In the genomic region with DNA sequence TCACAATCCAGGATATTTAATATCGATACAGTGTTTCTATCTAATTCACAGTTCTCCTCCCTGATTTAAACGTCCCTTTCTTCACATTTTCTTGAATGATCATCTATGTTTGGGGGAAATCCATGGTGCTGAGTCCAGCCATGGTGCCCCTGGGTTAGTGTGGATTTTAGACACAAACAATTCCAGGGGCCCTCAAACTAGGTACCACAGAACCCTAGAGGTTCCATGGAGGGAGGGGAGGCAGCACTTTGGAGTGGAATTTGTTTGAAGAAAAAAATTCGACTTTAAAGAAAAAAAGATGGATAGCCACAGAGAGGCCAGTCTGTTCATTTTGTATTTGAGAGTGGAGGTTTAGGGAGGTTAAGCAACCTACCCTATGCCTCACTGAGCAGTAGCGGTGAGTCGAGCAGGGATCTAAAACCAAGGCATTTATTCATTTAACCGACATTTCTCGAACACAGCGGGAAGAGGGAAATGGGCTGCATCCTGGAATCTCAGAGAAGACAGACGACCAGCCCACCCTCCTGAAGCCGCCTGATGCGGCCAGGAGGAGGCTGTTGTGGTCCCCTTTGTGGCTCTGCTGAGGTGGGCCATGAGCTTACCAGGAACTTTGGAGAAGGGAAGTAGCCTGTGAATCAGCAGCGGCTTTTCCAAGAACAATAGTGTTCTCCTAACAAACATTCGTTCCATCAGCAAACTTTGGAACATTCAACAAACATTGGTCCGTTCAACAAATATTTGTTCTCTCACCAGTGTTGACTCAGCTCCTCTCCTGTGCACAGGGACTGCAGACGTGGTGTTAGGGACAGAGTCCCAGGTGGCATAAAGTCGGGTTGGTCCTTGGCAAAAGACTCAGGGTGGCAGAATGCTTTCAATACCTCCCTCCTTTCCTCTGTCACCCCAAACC, we compare ENCODE assay signal across 1 cellular context.
TF ChIP-seq lines count a peak whose summit lies in the region.

No MANE protein-coding gene starts in this region.

TF ChIP-seq in HepG2, 621 proteins besides CTCF, POLR2A, EP300 and RAD21 (continued from another document and continues in another):
- TF ChIP-seq TAF15 (IDR thresholded peaks at IDR 0.05; ENCODE audit: low read depth, low read length, poor library complexity, severe bottlenecking) (no peak), ZNF883 (CRISPR knock-in tag; IDR thresholded peaks at IDR 0.05; ENCODE audit: not compliant biosample characterization) (no peak), FOXM1 (CRISPR knock-in tag; IDR thresholded peaks at IDR 0.05) (no peak), ARNTL (CRISPR knock-in tag; IDR thresholded peaks at IDR 0.05) (no peak), NFKB2 (CRISPR knock-in tag; IDR thresholded peaks at IDR 0.05; ENCODE audit: borderline replicate concordance) (no peak; the same call in 1 of the 2 replicates), GATAD2A (CRISPR knock-in tag; IDR thresholded peaks at IDR 0.05) (peak; percentile 91), ZNF20 (CRISPR knock-in tag; IDR thresholded peaks at IDR 0.05) (no peak), TGIF2 (CRISPR knock-in tag; IDR thresholded peaks at IDR 0.05) (no peak), DMAP1 (CRISPR knock-in tag; IDR thresholded peaks at IDR 0.05) (no peak), RFX1 (IDR thresholded peaks at IDR 0.05) (no peak), IKZF5 (CRISPR knock-in tag; IDR thresholded peaks at IDR 0.05) (peak; percentile 35; the same call in 1 of the 2 replicates), ZNF816 (CRISPR knock-in tag; IDR thresholded peaks at IDR 0.05; ENCODE audit: borderline replicate concordance) (no peak), XRCC5 (optimal IDR thresholded peaks at IDR 0.05; ENCODE audit: low read length) (no peak), ZNF496 (CRISPR knock-in tag; IDR thresholded peaks at IDR 0.05; ENCODE audit: insufficient replicate concordance) (no peak), TEAD3 (CRISPR knock-in tag; optimal IDR thresholded peaks at IDR 0.05; ENCODE audit: borderline replicate concordance) (peak; percentile 89), ZKSCAN8 (CRISPR knock-in tag; IDR thresholded peaks at IDR 0.05; ENCODE audit: borderline replicate concordance) (peak; percentile 76; the same call in 1 of the 2 replicates), REL (CRISPR knock-in tag; conservative IDR thresholded peaks at IDR 0.05) (no peak), ZBTB1 (CRISPR knock-in tag; IDR thresholded peaks at IDR 0.05; ENCODE audit: borderline replicate concordance) (no peak), NFE2 (CRISPR knock-in tag; IDR thresholded peaks at IDR 0.05) (no peak), U2AF2 (IDR thresholded peaks at IDR 0.05; ENCODE audit: low read depth, low read length) (no peak), FOXC1 (CRISPR knock-in tag; IDR thresholded peaks at IDR 0.05; ENCODE audit: borderline replicate concordance) (no peak), EHMT2 (IDR thresholded peaks at IDR 0.05; ENCODE audit: borderline replicate concordance, low read depth, low read length) (no peak), ZNF18 (CRISPR knock-in tag; IDR thresholded peaks at IDR 0.05; ENCODE audit: insufficient replicate concordance) (no peak), AGO1 (IDR thresholded peaks at IDR 0.05; ENCODE audit: low read depth, low read length, poor library complexity, severe bottlenecking) (no peak), ZNF607 (CRISPR knock-in tag; IDR thresholded peaks at IDR 0.05; ENCODE audit: borderline replicate concordance) (no peak), MAFK (conservative IDR thresholded peaks at IDR 0.05 in 1 of 2, IDR thresholded peaks at IDR 0.05 in 1 of 2; ENCODE audit: low read length in 2 of 2) (peak; percentile 60 to 69), CBX5 (CRISPR knock-in tag; IDR thresholded peaks at IDR 0.05; ENCODE audit: borderline replicate concordance) (peak; percentile 44; the same call in 1 of the 2 replicates), ZNF530 (CRISPR knock-in tag; IDR thresholded peaks at IDR 0.05; ENCODE audit: low read depth) (no peak), RFXAP (CRISPR knock-in tag; IDR thresholded peaks at IDR 0.05; ENCODE audit: borderline replicate concordance) (0 out of 2 replicates have a peak, but pooled peaks have one; percentile 33), ZNF503 (CRISPR knock-in tag; IDR thresholded peaks at IDR 0.05) (peak; percentile 98), JARID2 (CRISPR knock-in tag; IDR thresholded peaks at IDR 0.05; ENCODE audit: insufficient replicate concordance) (peak; percentile 34), IKZF4 (CRISPR knock-in tag; IDR thresholded peaks at IDR 0.05; ENCODE audit: borderline replicate concordance, low read depth, not compliant biosample characterization) (no peak), ZNF44 (CRISPR knock-in tag; IDR thresholded peaks at IDR 0.05) (no peak), ZNF431 (CRISPR knock-in tag; IDR thresholded peaks at IDR 0.05; ENCODE audit: borderline replicate concordance, low read depth) (peak; percentile 43; the same call in 1 of the 2 replicates), KLF13 (CRISPR knock-in tag; IDR thresholded peaks at IDR 0.05) (no peak), ZNF879 (CRISPR knock-in tag; IDR thresholded peaks at IDR 0.05) (no peak), ZNF12 (CRISPR knock-in tag; IDR thresholded peaks at IDR 0.05) (peak; percentile 21; the same call in 1 of the 2 replicates), PHF5A (CRISPR knock-in tag; IDR thresholded peaks at IDR 0.05; ENCODE audit: low read depth, unreplicated experiment) (no peak), FOXO1 (CRISPR knock-in tag; IDR thresholded peaks at IDR 0.05) (peak; percentile 95), ZNF138 (CRISPR knock-in tag; IDR thresholded peaks at IDR 0.05; ENCODE audit: low read depth) (no peak), SSRP1 (CRISPR knock-in tag; IDR thresholded peaks at IDR 0.05) (no peak), MTA3 (CRISPR knock-in tag; IDR thresholded peaks at IDR 0.05) (no peak), CHCHD3 (CRISPR knock-in tag; IDR thresholded peaks at IDR 0.05) (no peak), MXI1 (IDR thresholded peaks at IDR 0.05; ENCODE audit: borderline replicate concordance, low read depth, low read length) (no peak)
- TF ChIP-seq, protein P1, sequence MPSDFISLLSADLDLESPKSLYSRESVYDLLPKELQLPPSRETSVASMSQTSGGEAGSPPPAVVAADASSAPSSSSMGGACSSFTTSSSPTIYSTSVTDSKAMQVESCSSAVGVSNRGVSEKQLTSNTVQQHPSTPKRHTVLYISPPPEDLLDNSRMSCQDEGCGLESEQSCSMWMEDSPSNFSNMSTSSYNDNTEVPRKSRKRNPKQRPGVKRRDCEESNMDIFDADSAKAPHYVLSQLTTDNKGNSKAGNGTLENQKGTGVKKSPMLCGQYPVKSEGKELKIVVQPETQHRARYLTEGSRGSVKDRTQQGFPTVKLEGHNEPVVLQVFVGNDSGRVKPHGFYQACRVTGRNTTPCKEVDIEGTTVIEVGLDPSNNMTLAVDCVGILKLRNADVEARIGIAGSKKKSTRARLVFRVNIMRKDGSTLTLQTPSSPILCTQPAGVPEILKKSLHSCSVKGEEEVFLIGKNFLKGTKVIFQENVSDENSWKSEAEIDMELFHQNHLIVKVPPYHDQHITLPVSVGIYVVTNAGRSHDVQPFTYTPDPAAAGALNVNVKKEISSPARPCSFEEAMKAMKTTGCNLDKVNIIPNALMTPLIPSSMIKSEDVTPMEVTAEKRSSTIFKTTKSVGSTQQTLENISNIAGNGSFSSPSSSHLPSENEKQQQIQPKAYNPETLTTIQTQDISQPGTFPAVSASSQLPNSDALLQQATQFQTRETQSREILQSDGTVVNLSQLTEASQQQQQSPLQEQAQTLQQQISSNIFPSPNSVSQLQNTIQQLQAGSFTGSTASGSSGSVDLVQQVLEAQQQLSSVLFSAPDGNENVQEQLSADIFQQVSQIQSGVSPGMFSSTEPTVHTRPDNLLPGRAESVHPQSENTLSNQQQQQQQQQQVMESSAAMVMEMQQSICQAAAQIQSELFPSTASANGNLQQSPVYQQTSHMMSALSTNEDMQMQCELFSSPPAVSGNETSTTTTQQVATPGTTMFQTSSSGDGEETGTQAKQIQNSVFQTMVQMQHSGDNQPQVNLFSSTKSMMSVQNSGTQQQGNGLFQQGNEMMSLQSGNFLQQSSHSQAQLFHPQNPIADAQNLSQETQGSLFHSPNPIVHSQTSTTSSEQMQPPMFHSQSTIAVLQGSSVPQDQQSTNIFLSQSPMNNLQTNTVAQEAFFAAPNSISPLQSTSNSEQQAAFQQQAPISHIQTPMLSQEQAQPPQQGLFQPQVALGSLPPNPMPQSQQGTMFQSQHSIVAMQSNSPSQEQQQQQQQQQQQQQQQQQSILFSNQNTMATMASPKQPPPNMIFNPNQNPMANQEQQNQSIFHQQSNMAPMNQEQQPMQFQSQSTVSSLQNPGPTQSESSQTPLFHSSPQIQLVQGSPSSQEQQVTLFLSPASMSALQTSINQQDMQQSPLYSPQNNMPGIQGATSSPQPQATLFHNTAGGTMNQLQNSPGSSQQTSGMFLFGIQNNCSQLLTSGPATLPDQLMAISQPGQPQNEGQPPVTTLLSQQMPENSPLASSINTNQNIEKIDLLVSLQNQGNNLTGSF (CRISPR knock-in tag; IDR thresholded peaks at IDR 0.05), result no peak
- TF ChIP-seq, protein P2, sequence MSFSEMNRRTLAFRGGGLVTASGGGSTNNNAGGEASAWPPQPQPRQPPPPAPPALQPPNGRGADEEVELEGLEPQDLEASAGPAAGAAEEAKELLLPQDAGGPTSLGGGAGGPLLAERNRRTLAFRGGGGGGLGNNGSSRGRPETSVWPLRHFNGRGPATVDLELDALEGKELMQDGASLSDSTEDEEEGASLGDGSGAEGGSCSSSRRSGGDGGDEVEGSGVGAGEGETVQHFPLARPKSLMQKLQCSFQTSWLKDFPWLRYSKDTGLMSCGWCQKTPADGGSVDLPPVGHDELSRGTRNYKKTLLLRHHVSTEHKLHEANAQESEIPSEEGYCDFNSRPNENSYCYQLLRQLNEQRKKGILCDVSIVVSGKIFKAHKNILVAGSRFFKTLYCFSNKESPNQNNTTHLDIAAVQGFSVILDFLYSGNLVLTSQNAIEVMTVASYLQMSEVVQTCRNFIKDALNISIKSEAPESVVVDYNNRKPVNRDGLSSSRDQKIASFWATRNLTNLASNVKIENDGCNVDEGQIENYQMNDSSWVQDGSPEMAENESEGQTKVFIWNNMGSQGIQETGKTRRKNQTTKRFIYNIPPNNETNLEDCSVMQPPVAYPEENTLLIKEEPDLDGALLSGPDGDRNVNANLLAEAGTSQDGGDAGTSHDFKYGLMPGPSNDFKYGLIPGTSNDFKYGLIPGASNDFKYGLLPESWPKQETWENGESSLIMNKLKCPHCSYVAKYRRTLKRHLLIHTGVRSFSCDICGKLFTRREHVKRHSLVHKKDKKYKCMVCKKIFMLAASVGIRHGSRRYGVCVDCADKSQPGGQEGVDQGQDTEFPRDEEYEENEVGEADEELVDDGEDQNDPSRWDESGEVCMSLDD (CRISPR knock-in tag; IDR thresholded peaks at IDR 0.05; ENCODE audit: borderline replicate concordance), result no peak
- TF ChIP-seq, protein P3, sequence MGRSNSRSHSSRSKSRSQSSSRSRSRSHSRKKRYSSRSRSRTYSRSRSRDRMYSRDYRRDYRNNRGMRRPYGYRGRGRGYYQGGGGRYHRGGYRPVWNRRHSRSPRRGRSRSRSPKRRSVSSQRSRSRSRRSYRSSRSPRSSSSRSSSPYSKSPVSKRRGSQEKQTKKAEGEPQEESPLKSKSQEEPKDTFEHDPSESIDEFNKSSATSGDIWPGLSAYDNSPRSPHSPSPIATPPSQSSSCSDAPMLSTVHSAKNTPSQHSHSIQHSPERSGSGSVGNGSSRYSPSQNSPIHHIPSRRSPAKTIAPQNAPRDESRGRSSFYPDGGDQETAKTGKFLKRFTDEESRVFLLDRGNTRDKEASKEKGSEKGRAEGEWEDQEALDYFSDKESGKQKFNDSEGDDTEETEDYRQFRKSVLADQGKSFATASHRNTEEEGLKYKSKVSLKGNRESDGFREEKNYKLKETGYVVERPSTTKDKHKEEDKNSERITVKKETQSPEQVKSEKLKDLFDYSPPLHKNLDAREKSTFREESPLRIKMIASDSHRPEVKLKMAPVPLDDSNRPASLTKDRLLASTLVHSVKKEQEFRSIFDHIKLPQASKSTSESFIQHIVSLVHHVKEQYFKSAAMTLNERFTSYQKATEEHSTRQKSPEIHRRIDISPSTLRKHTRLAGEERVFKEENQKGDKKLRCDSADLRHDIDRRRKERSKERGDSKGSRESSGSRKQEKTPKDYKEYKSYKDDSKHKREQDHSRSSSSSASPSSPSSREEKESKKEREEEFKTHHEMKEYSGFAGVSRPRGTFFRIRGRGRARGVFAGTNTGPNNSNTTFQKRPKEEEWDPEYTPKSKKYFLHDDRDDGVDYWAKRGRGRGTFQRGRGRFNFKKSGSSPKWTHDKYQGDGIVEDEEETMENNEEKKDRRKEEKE (IDR thresholded peaks at IDR 0.05), result no peak
- TF ChIP-seq, protein P4, sequence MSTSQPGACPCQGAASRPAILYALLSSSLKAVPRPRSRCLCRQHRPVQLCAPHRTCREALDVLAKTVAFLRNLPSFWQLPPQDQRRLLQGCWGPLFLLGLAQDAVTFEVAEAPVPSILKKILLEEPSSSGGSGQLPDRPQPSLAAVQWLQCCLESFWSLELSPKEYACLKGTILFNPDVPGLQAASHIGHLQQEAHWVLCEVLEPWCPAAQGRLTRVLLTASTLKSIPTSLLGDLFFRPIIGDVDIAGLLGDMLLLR (CRISPR knock-in tag; IDR thresholded peaks at IDR 0.05), result no peak
